ENCODE assay signal across 25 cellular contexts in genomic region chr10:60029441-60029840, GRCh38.
DNase-seq lines count a peak whose midpoint lies in the region; ATAC-seq and TF ChIP-seq lines count a peak whose summit lies in the region.
"Had no signal": no experiment of that assay in that cellular context is flagged by ENCODE, and none has a peak within 500 bp of the region (broad histone marks: within the 10 kb centered on the region; RNA-seq: fewer than 3 reads in every experiment).

No MANE protein-coding gene starts in this region.

- no peaks in the 10 kb centered on the region for H4K20me1 ChIP-seq in PC-3 (ENCODE audit: low read length)

- H3K9me3 ChIP-seq in HEK293 (ENCODE audit: control insufficient read depth, insufficient read depth, low read depth, low read length) (no peaks in the 10 kb centered on the region), PC-3 (ENCODE audit: low read length) (no peaks in the 10 kb centered on the region), mesenchymal stem cell (ENCODE audit: control insufficient read depth, low read length) (no peaks in the 10 kb centered on the region)
- H3K9me3 ChIP-seq: A549, HAP-1, SJSA1 had no signal

- H2AFZ ChIP-seq in PC-3 (ENCODE audit: low read length) (no peak overlapping the region), mesenchymal stem cell (ENCODE audit: low read depth, low read length) (no peak overlapping the region)
- H2AFZ ChIP-seq: GM23338 had no signal

- TF ChIP-seq CTCF in HEK293 (tag by site-specific recombination; IDR thresholded peaks at IDR 0.05) (no peak), PC-3 (conservative IDR thresholded peaks at IDR 0.05; ENCODE audit: low read depth, low read length) (no peak)

- no peak overlapping the region for H2BK12ac ChIP-seq in mesenchymal stem cell (ENCODE audit: low read length in 2 of 2)

- no peaks in the 10 kb centered on the region for H3F3A ChIP-seq in PC-3 (ENCODE audit: low read length, unreplicated experiment)

- H4K91ac ChIP-seq in mesenchymal stem cell (ENCODE audit: low read length), result no peak overlapping the region

- 100% methylated on average over 4 of the region's 6 CpGs for WGBS in mesenchymal stem cell

- no peak overlapping the region for H3K4me3 ChIP-seq in HEK293 (ENCODE audit: low read depth, low read length)
- H3K4me3 ChIP-seq in PC-3 (ENCODE audit: low read length), result no peak overlapping the region
- no peak overlapping the region for H3K4me3 ChIP-seq in mesenchymal stem cell (ENCODE audit: insufficient read depth in 1 of 2, low read depth in 1 of 2, low read length in 2 of 2)
- H3K4me3 ChIP-seq: A549, GM23338, HAP-1, SJSA1 had no signal

- H3K27me3 ChIP-seq in PC-3 (ENCODE audit: low read length), result no peaks in the 10 kb centered on the region
- no peaks in the 10 kb centered on the region for H3K27me3 ChIP-seq in mesenchymal stem cell (ENCODE audit: control insufficient read depth in 1 of 2, insufficient read depth in 1 of 2, low read length in 2 of 2)

- no peak overlapping the region for H3K23ac ChIP-seq in mesenchymal stem cell (ENCODE audit: low read length in 2 of 2)

- H3K4me1 ChIP-seq in HEK293 (ENCODE audit: control insufficient read depth, insufficient read depth, low read length), result no peaks in the 10 kb centered on the region
- peaks cover 5% of the 10 kb centered on the region; the same call in 1 of the 2 replicates for H3K4me1 ChIP-seq in PC-3 (ENCODE audit: insufficient read depth, low read length)
- no peaks in the 10 kb centered on the region for H3K4me1 ChIP-seq in mesenchymal stem cell (ENCODE audit: control insufficient read depth, insufficient read depth, low read depth, low read length)
- H3K4me1 ChIP-seq: A549, HAP-1, SJSA1 had no signal

- CTCF ChIA-PET in HEK293 (lab: Yijun Ruan, JAX), result interaction anchor here (0.7 to 3.3 kb wide), 3 partner anchors 165 to 403 kb away, joined by 3 to 20 read pairs (median 5); no protein-coding TSS in a partner anchor
- CTCF ChIA-PET in PC-3 (lab: Charles Lee), result interaction anchor here (0.6 to 0.7 kb wide), 4 partner anchors 19 to 199 kb away, joined by 3 to 12 read pairs (median 3); no protein-coding TSS in a partner anchor

- no peak overlapping the region for H3K4me2 ChIP-seq in PC-3 (ENCODE audit: low read length)
- H3K4me2 ChIP-seq in mesenchymal stem cell (ENCODE audit: low read length, poor library complexity, severe bottlenecking), result no peak overlapping the region
- H3K4me2 ChIP-seq: A549, GM23338 had no signal

- intact Hi-C loops in PC-3 (cut with micrococcal nuclease), result no loop called here

- no peaks in the 10 kb centered on the region for H3K79me2 ChIP-seq in PC-3 (ENCODE audit: low read length)

- no peak for ATAC-seq in PC-3
- ATAC-seq in GM21423 (IDR thresholded peaks at IDR 0.05; ENCODE audit: unreplicated experiment), result no peak
- no peak for ATAC-seq in GM21737 (IDR thresholded peaks at IDR 0.05; ENCODE audit: unreplicated experiment)
- no peak for ATAC-seq in HG03460 (IDR thresholded peaks at IDR 0.05; ENCODE audit: unreplicated experiment)
- ATAC-seq: A549, GM23338 had no signal

- H2BK120ac ChIP-seq in mesenchymal stem cell (ENCODE audit: low read depth, low read length), result no peak overlapping the region

- no peak overlapping the region for H3K14ac ChIP-seq in mesenchymal stem cell (ENCODE audit: low read length in 2 of 2)

- H3K36me3 ChIP-seq in HEK293 (ENCODE audit: control insufficient read depth in 2 of 2, insufficient read depth in 1 of 2, low read length in 2 of 2) (no peaks in the 10 kb centered on the region), PC-3 (ENCODE audit: low read depth, low read length) (no peaks in the 10 kb centered on the region), mesenchymal stem cell (ENCODE audit: control insufficient read depth in 1 of 2, insufficient read depth in 2 of 2, low read depth in 1 of 2, low read length in 2 of 2) (no peaks in the 10 kb centered on the region)
- H3K36me3 ChIP-seq: HAP-1, SJSA1 had no signal

- DNase-seq in NOMO-1 (lab: John Stamatoyannopoulos, UW; ENCODE audit: unreplicated experiment in 2 of 2) (peak; percentile 18 to 52), NOMO-1 treated with dmso at 0.1 percent for 144 hours (lab: John Stamatoyannopoulos, UW; ENCODE audit: unreplicated experiment) (no peak), PC-3 (no peak), mesenchymal stem cell (no peak)
- DNase-seq: Calu3, DMS79 treated with DMSO at 0.1 percent for 48 hours, GF-D8, NCI-H1092, NCI-H1417 treated with DMSO at 0.1 percent for 48 hours, NCI-H187 treated with DMSO at 0.1 percent for 48 hours, NCI-H2107, NCI-H524, NCI-H82, Right ventricle myocardium superior, RPMI8226, T-helper 2 cell had no signal

- POLR2A ChIA-PET in HEK293 (lab: Yijun Ruan, JAX), result no interaction called here
- POLR2A ChIA-PET in PC-3 (lab: Charles Lee; ENCODE audit: unreplicated experiment), result interaction anchor here (0.7 kb wide), 1 partner anchor 699 kb away, joined by 5 read pairs; no protein-coding TSS in a partner anchor

- H3K9me2 ChIP-seq in PC-3 (replicated peaks; ENCODE audit: low read length), result no peaks in the 10 kb centered on the region

- H3K18ac ChIP-seq in mesenchymal stem cell (ENCODE audit: low read depth in 1 of 2, low read length in 2 of 2), result no peak overlapping the region

- no peak overlapping the region for H2AK5ac ChIP-seq in mesenchymal stem cell (ENCODE audit: low read length, severe bottlenecking)

- H2BK5ac ChIP-seq in mesenchymal stem cell (ENCODE audit: low read depth, low read length, poor library complexity, severe bottlenecking), result no peak overlapping the region

- H3K27ac ChIP-seq in HEK293 (ENCODE audit: extremely low read depth, low read depth, low read length) (no peak overlapping the region), PC-3 (ENCODE audit: low read length) (no peak overlapping the region), mesenchymal stem cell (ENCODE audit: low read length, poor library complexity, severe bottlenecking) (no peak overlapping the region)
- H3K27ac ChIP-seq: A549, C4-2B, SJSA1 had no signal

- H2BK15ac ChIP-seq in mesenchymal stem cell (ENCODE audit: low read depth, poor library complexity, severe bottlenecking), result no peak overlapping the region

- H3K9ac ChIP-seq in PC-3 (ENCODE audit: low read length) (no peak overlapping the region), mesenchymal stem cell (ENCODE audit: low read length) (peak overlapping the region; percentile 15)

- TSS peak; percentile 23 for BruUV-seq in PC-3 (replicated peaks; lab: Mats Ljungman, UMichigan)

- no peak overlapping the region for H3K4ac ChIP-seq in mesenchymal stem cell (ENCODE audit: low read depth in 1 of 2, low read length in 2 of 2)

- H4K8ac ChIP-seq in mesenchymal stem cell (ENCODE audit: low read length), result no peak overlapping the region

- H3K79me1 ChIP-seq in mesenchymal stem cell (replicated peaks; ENCODE audit: low read length, poor library complexity, severe bottlenecking), result no peaks in the 10 kb centered on the region

TF ChIP-seq in HEK293, 187 proteins besides CTCF, POLR2A, EP300 and RAD21:
- 0 out of 2 replicates have a peak, but pooled peaks have one; percentile 53 for TF ChIP-seq ZNF362 (tag by site-specific recombination; IDR thresholded peaks at IDR 0.05)
- 0 out of 2 replicates have a peak, but pooled peaks have one; percentile 24 for TF ChIP-seq PRDM1 (tag by site-specific recombination; IDR thresholded peaks at IDR 0.05)
- no peak for TF ChIP-seq ZBTB21 (tag by site-specific recombination; IDR thresholded peaks at IDR 0.05)

Comparison
In these comparisons a context has a peak if more than half of its experiments do, and no peak if none do; other contexts are left out.
1. DNase-seq: peak in NOMO-1 (2 of 2); none in NOMO-1 treated with dmso at 0.1 percent for 144 hours (single experiment), PC-3 (single experiment) and mesenchymal stem cell (single experiment).